Comparison of ENCODE assay signal across 19 cellular contexts in genomic region chr10:13907570-13907969, GRCh38.
A peak's percentile ranks its signal among the peaks of the same experiment; 100 is the strongest.
DNase-seq lines count a peak whose midpoint lies in the region; ATAC-seq, FAIRE-seq and TF ChIP-seq lines count a peak whose summit lies in the region.
"Had no signal": no experiment of that assay in that cellular context is flagged by ENCODE, and none has a peak within 500 bp of the region (broad histone marks: within the 10 kb centered on the region; RNA-seq: fewer than 3 reads in every experiment).

No MANE protein-coding gene starts in this region.

- H4K20me1 ChIP-seq in GM12878 (ENCODE audit: control insufficient read depth, insufficient read depth), result no peaks in the 10 kb centered on the region
- H4K20me1 ChIP-seq: BLaER1 treated with 17β-estradiol and CSF1 and Interleukin-3, amounts not matched to agents 10 nM and 100 nM had no signal

- no peak overlapping the region; the same call in 1 of the 2 replicates for H2AFZ ChIP-seq in GM12878 (ENCODE audit: control insufficient read depth, low read depth, low read length)
- H2AFZ ChIP-seq: GM23248 had no signal

- H3K27me3 ChIP-seq in GM12878 (replicated peaks in 1 of 2; ENCODE audit: control insufficient read depth in 2 of 2, insufficient read depth in 2 of 2, low read length in 1 of 2), result no peaks in the 10 kb centered on the region
- H3K27me3 ChIP-seq: BLaER1 treated with 17β-estradiol and CSF1 and Interleukin-3, amounts not matched to agents 10 nM and 100 nM had no signal

- peaks cover 0 to 3% of the 10 kb centered on the region in 2 donors for H3K9me3 Mint-ChIP-seq in stimulated activated naive B cell treated with anti-CD40 and anti-IgM and Interleukin-4, amounts not matched to agents 10 μg/mL and 1 μg/mL and 100 μg/mL, for 72 hours
- H3K9me3 Mint-ChIP-seq: CD4-positive, alpha-beta T cell had no signal

- peaks cover 19 to 29% of the 10 kb centered on the region in 2 donors for H3K27me3 Mint-ChIP-seq in stimulated activated naive B cell treated with anti-CD40 and anti-IgM and Interleukin-4, amounts not matched to agents 10 μg/mL and 1 μg/mL and 100 μg/mL, for 72 hours
- H3K27me3 Mint-ChIP-seq: CD4-positive, alpha-beta T cell had no signal

- no peak for FAIRE-seq in GM12878 (lab: Jason Lieb, UNC)
- FAIRE-seq: GM12892 had no signal

- H3K4me3 Mint-ChIP-seq in stimulated activated naive B cell treated with anti-CD40 and anti-IgM and Interleukin-4, amounts not matched to agents 10 μg/mL and 1 μg/mL and 100 μg/mL, for 72 hours, result no peak overlapping the region
- H3K4me3 Mint-ChIP-seq: CD4-positive, alpha-beta T cell had no signal

- H3K4me2 ChIP-seq in GM12878 (ENCODE audit: control insufficient read depth, insufficient read depth), result no peak overlapping the region
- H3K4me2 ChIP-seq: BLaER1 treated with 17β-estradiol and CSF1 and Interleukin-3, amounts not matched to agents 10 nM and 100 nM had no signal

- no peak overlapping the region for H3K27ac Mint-ChIP-seq in stimulated activated naive B cell treated with anti-CD40 and anti-IgM and Interleukin-4, amounts not matched to agents 10 μg/mL and 1 μg/mL and 100 μg/mL, for 72 hours
- H3K27ac Mint-ChIP-seq: CD4-positive, alpha-beta T cell had no signal

- peaks cover 5% of the 10 kb centered on the region; the same call in 2 of the 3 replicates for H3K9me3 ChIP-seq in GM12878 (replicated peaks; ENCODE audit: control insufficient read depth, insufficient read depth, low read length)

- H3K36me3 ChIP-seq in GM12878 (ENCODE audit: control insufficient read depth in 2 of 2, insufficient read depth in 2 of 2, low read length in 1 of 2), result no peaks in the 10 kb centered on the region; a peak in 1 of 4 replicates
- H3K36me3 ChIP-seq: BLaER1 treated with 17β-estradiol and CSF1 and Interleukin-3, amounts not matched to agents 10 nM and 100 nM had no signal

- no TSS peak for BruUV-seq in GM12878 (replicated peaks; lab: Mats Ljungman, UMichigan)

- peaks cover 0 to 3% of the 10 kb centered on the region in 2 donors for H3K36me3 Mint-ChIP-seq in stimulated activated naive B cell treated with anti-CD40 and anti-IgM and Interleukin-4, amounts not matched to agents 10 μg/mL and 1 μg/mL and 100 μg/mL, for 72 hours

- no peaks in the 10 kb centered on the region; the same call in none of the 2 replicates for H3K79me2 ChIP-seq in GM12878 (ENCODE audit: control insufficient read depth, insufficient read depth, low read length)

- POLR2A ChIA-PET in GM12878 (lab: Charles Lee), result interaction anchor here (0.6 kb wide), 1 partner anchor 520 kb away, joined by 3 read pairs; no protein-coding TSS in a partner anchor

- peaks cover 6 to 10% of the 10 kb centered on the region in 2 donors for H3K4me1 Mint-ChIP-seq in stimulated activated naive B cell treated with anti-CD40 and anti-IgM and Interleukin-4, amounts not matched to agents 10 μg/mL and 1 μg/mL and 100 μg/mL, for 72 hours

- peak; percentile 76 for ATAC-seq in GM18868 (IDR thresholded peaks at IDR 0.05; ENCODE audit: unreplicated experiment)
- ATAC-seq in GM12878, result peak; percentile 68
- peak; percentile 54 to 85 for ATAC-seq in stimulated activated naive B cell treated with anti-CD40 and anti-IgM and Interleukin-4, amounts not matched to agents 10 μg/mL and 1 μg/mL and 100 μg/mL, for 72 hours (replicated peaks)
- no peak for ATAC-seq in left colon
- ATAC-seq in HG03460 (IDR thresholded peaks at IDR 0.05; ENCODE audit: unreplicated experiment), result no peak
- ATAC-seq in GM21381 (IDR thresholded peaks at IDR 0.05; ENCODE audit: unreplicated experiment), result no peak
- ATAC-seq: HCT116 had no signal

- DNase-seq in DMS53 treated with DMSO at 0.1 percent for 48 hours (lab: John Stamatoyannopoulos, UW; ENCODE audit: unreplicated experiment) (peak; percentile 69), GM12878 (ENCODE audit: low read depth, low spot score) (no peak), left colon (no peak)
- DNase-seq in stimulated activated naive B cell treated with anti-CD40 and anti-IgM and Interleukin-4, amounts not matched to agents 10 μg/mL and 1 μg/mL and 100 μg/mL, for 72 hours, result no peak
- DNase-seq: ACHN; Calu3; CD4-positive, alpha-beta T cell; DND-41; GF-D8; GM23248; IMR-90; Kasumi-1; KBM-7 had no signal

- H3K9ac ChIP-seq in GM12878 (ENCODE audit: control insufficient read depth, insufficient read depth, low read length), result no peak overlapping the region
- H3K9ac ChIP-seq: BLaER1 treated with 17β-estradiol and CSF1 and Interleukin-3, amounts not matched to agents 10 nM and 100 nM; GM23248 had no signal

- TF ChIP-seq POLR2A in GM12878 (IDR thresholded peaks at IDR 0.05; ENCODE audit: low read depth, low read length), result no peak

- WGBS in GM12878 (ENCODE audit: insufficient coverage, insufficient replicate concordance, low lambda C conversion rate, missing lambda C conversion rate), result 13% methylated on average over 6 of the region's 6 CpGs

- SMC1A ChIA-PET in GM12878 (lab: Charles Lee; ENCODE audit: uncharacterized antibody, unreplicated experiment), result interaction anchor here (1.0 kb wide), 1 partner anchor 15 kb away, joined by 3 read pairs; no protein-coding TSS in a partner anchor

- in situ Hi-C loops in GM12878 (cut with MboI), result no loop called here

- no peak overlapping the region for H3K4me3 ChIP-seq in GM12878
- H3K4me3 ChIP-seq: BLaER1 treated with 17β-estradiol and CSF1 and Interleukin-3, amounts not matched to agents 10 nM and 100 nM; GM23248 had no signal

- TF ChIP-seq RAD21 in GM12878 (IDR thresholded peaks at IDR 0.05; ENCODE audit: insufficient read depth, low read depth, low read length), result no peak

- no peak for TF ChIP-seq CTCF in GM12878 (IDR thresholded peaks at IDR 0.05 in 2 of 3, conservative IDR thresholded peaks at IDR 0.05 in 1 of 3; ENCODE audit: control insufficient read depth in 2 of 3, extremely low read depth in 1 of 3, insufficient read depth in 1 of 3, low read depth in 3 of 3, low read length in 3 of 3)

- H3K4me1 ChIP-seq in GM12878 (ENCODE audit: control insufficient read depth, insufficient read depth, low read length), result peaks cover 15% of the 10 kb centered on the region

- intact Hi-C loops in GM12878 (cut with micrococcal nuclease; ENCODE audit: unreplicated experiment) (loop anchor here (5.0 kb wide), 1 partner anchor 100 kb away; no protein-coding TSS in a partner anchor), left colon (cut with DNase I, micrococcal nuclease) (no loop called here)

- H3K27ac ChIP-seq in GM12878 (ENCODE audit: control insufficient read depth, insufficient read depth), result 0 out of 2 replicates have a peak overlapping the region, but pooled peaks have one; percentile 28
- H3K27ac ChIP-seq: BLaER1 treated with 17β-estradiol and CSF1 and Interleukin-3, amounts not matched to agents 10 nM and 100 nM; GM23248 had no signal

- CTCF ChIA-PET in GM12878 (lab: Yijun Ruan, JAX), result no interaction called here

- RAD21 ChIA-PET in GM12878 (lab: Charles Lee; ENCODE audit: unreplicated experiment), result interaction anchor here (0.6 kb wide), 1 partner anchor 130 kb away, joined by 5 read pairs; no protein-coding TSS in a partner anchor

- no peak for TF ChIP-seq EP300 in GM12878 (IDR thresholded peaks at IDR 0.05; ENCODE audit: borderline replicate concordance in 1 of 2, control insufficient read depth in 1 of 2, low read depth in 2 of 2, low read length in 2 of 2)

TF ChIP-seq in GM12878, 131 proteins besides CTCF, POLR2A, EP300 and RAD21:
- TF ChIP-seq MAX (IDR thresholded peaks at IDR 0.05; ENCODE audit: low read depth, low read length) (no peak), RELB (IDR thresholded peaks at IDR 0.05; ENCODE audit: low read depth) (peak; percentile 30; the same call in 1 of the 2 replicates), PKNOX1 (IDR thresholded peaks at IDR 0.05) (peak; percentile 25; the same call in 1 of the 2 replicates), SPI1 (IDR thresholded peaks at IDR 0.05; ENCODE audit: borderline replicate concordance, insufficient read depth, low read depth, low read length) (peak; percentile 19; the same call in 1 of the 2 replicates), IKZF1 (conservative IDR thresholded peaks at IDR 0.05) (no peak)

Comparison
In these comparisons a context has a peak if more than half of its experiments do, and no peak if none do; other contexts are left out.
1. ATAC-seq: peak in GM18868 (single experiment), GM12878 (single experiment) and stimulated activated naive B cell treated with anti-CD40 and anti-IgM and Interleukin-4, amounts not matched to agents 10 μg/mL and 1 μg/mL and 100 μg/mL, for 72 hours (2 of 2); none in left colon (single experiment), HG03460 (single experiment) and GM21381 (single experiment).